ENCODE assay signal across 1 cellular context in genomic region chr6:11711644-11711993, GRCh38.
TF ChIP-seq lines count a peak whose summit lies in the region.

No MANE protein-coding gene starts in this region.

TF ChIP-seq in GM12878, 131 proteins besides CTCF, POLR2A, EP300 and RAD21 (continued from another document and continues in another):
- TF ChIP-seq, protein P1, sequence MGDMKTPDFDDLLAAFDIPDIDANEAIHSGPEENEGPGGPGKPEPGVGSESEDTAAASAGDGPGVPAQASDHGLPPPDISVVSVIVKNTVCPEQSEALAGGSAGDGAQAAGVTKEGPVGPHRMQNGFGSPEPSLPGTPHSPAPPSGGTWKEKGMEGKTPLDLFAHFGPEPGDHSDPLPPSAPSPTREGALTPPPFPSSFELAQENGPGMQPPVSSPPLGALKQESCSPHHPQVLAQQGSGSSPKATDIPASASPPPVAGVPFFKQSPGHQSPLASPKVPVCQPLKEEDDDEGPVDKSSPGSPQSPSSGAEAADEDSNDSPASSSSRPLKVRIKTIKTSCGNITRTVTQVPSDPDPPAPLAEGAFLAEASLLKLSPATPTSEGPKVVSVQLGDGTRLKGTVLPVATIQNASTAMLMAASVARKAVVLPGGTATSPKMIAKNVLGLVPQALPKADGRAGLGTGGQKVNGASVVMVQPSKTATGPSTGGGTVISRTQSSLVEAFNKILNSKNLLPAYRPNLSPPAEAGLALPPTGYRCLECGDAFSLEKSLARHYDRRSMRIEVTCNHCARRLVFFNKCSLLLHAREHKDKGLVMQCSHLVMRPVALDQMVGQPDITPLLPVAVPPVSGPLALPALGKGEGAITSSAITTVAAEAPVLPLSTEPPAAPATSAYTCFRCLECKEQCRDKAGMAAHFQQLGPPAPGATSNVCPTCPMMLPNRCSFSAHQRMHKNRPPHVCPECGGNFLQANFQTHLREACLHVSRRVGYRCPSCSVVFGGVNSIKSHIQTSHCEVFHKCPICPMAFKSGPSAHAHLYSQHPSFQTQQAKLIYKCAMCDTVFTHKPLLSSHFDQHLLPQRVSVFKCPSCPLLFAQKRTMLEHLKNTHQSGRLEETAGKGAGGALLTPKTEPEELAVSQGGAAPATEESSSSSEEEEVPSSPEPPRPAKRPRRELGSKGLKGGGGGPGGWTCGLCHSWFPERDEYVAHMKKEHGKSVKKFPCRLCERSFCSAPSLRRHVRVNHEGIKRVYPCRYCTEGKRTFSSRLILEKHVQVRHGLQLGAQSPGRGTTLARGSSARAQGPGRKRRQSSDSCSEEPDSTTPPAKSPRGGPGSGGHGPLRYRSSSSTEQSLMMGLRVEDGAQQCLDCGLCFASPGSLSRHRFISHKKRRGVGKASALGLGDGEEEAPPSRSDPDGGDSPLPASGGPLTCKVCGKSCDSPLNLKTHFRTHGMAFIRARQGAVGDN (IDR thresholded peaks at IDR 0.05): peak; percentile 94
- TF ChIP-seq, protein P2, sequence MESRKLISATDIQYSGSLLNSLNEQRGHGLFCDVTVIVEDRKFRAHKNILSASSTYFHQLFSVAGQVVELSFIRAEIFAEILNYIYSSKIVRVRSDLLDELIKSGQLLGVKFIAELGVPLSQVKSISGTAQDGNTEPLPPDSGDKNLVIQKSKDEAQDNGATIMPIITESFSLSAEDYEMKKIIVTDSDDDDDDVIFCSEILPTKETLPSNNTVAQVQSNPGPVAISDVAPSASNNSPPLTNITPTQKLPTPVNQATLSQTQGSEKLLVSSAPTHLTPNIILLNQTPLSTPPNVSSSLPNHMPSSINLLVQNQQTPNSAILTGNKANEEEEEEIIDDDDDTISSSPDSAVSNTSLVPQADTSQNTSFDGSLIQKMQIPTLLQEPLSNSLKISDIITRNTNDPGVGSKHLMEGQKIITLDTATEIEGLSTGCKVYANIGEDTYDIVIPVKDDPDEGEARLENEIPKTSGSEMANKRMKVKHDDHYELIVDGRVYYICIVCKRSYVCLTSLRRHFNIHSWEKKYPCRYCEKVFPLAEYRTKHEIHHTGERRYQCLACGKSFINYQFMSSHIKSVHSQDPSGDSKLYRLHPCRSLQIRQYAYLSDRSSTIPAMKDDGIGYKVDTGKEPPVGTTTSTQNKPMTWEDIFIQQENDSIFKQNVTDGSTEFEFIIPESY (IDR thresholded peaks at IDR 0.05): no peak
- TF ChIP-seq TCF12 (IDR thresholded peaks at IDR 0.05; ENCODE audit: low read depth, low read length): peak; percentile 70
- TF ChIP-seq FOXM1 (IDR thresholded peaks at IDR 0.05; ENCODE audit: low read depth, low read length): peak; percentile 91
- TF ChIP-seq CHD1 (IDR thresholded peaks at IDR 0.05; ENCODE audit: low read depth, low read length): no peak
- TF ChIP-seq, protein P3, sequence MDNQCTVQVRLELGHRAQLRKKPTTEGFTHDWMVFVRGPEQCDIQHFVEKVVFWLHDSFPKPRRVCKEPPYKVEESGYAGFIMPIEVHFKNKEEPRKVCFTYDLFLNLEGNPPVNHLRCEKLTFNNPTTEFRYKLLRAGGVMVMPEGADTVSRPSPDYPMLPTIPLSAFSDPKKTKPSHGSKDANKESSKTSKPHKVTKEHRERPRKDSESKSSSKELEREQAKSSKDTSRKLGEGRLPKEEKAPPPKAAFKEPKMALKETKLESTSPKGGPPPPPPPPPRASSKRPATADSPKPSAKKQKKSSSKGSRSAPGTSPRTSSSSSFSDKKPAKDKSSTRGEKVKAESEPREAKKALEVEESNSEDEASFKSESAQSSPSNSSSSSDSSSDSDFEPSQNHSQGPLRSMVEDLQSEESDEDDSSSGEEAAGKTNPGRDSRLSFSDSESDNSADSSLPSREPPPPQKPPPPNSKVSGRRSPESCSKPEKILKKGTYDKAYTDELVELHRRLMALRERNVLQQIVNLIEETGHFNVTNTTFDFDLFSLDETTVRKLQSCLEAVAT (IDR thresholded peaks at IDR 0.05): no peak
- TF ChIP-seq CBFB (IDR thresholded peaks at IDR 0.05; ENCODE audit: low read depth): no peak
- TF ChIP-seq CEBPB (IDR thresholded peaks at IDR 0.05; ENCODE audit: borderline replicate concordance in 1 of 2, low read depth in 2 of 2, low read length in 2 of 2): no peak
- TF ChIP-seq, protein P4, sequence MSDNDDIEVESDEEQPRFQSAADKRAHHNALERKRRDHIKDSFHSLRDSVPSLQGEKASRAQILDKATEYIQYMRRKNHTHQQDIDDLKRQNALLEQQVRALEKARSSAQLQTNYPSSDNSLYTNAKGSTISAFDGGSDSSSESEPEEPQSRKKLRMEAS (IDR thresholded peaks at IDR 0.05; ENCODE audit: low read depth, low read length): peak; percentile 70
- TF ChIP-seq NFXL1 (IDR thresholded peaks at IDR 0.05; ENCODE audit: borderline replicate concordance): no peak
- no peak for TF ChIP-seq HSF1 (IDR thresholded peaks at IDR 0.05; ENCODE audit: low read depth, low read length)
- no peak for TF ChIP-seq HCFC1 (IDR thresholded peaks at IDR 0.05; ENCODE audit: low read length)
- TF ChIP-seq CBX3 (IDR thresholded peaks at IDR 0.05; ENCODE audit: borderline replicate concordance, low read depth): no peak
- TF ChIP-seq RFX5 (IDR thresholded peaks at IDR 0.05; ENCODE audit: low read depth, low read length): no peak
- TF ChIP-seq ZBTB40 (IDR thresholded peaks at IDR 0.05; ENCODE audit: borderline replicate concordance): no peak
- TF ChIP-seq LARP7 (IDR thresholded peaks at IDR 0.05): no peak
- TF ChIP-seq NRF1 (conservative IDR thresholded peaks at IDR 0.05; ENCODE audit: low read depth, low read length): no peak
- no peak for TF ChIP-seq YBX1 (IDR thresholded peaks at IDR 0.05)
- peak; percentile 48 for TF ChIP-seq SKIL (IDR thresholded peaks at IDR 0.05; ENCODE audit: low read depth, poor library complexity, severe bottlenecking)
- no peak for TF ChIP-seq SMC3 (IDR thresholded peaks at IDR 0.05; ENCODE audit: borderline replicate concordance, low read length)
- peak; percentile 94 for TF ChIP-seq NFIC (IDR thresholded peaks at IDR 0.05; ENCODE audit: low read depth, low read length)
- no peak for TF ChIP-seq WRNIP1 (IDR thresholded peaks at IDR 0.05; ENCODE audit: borderline replicate concordance, low read depth, low read length)
- no peak for TF ChIP-seq HDAC2 (IDR thresholded peaks at IDR 0.05)
- TF ChIP-seq, protein P5, sequence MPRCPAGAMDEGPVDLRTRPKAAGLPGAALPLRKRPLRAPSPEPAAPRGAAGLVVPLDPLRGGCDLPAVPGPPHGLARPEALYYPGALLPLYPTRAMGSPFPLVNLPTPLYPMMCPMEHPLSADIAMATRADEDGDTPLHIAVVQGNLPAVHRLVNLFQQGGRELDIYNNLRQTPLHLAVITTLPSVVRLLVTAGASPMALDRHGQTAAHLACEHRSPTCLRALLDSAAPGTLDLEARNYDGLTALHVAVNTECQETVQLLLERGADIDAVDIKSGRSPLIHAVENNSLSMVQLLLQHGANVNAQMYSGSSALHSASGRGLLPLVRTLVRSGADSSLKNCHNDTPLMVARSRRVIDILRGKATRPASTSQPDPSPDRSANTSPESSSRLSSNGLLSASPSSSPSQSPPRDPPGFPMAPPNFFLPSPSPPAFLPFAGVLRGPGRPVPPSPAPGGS (IDR thresholded peaks at IDR 0.05; ENCODE audit: borderline replicate concordance, insufficient read depth, low read depth, low read length, poor library complexity, severe bottlenecking): peak; percentile 89
- TF ChIP-seq ZNF592 (IDR thresholded peaks at IDR 0.05): no peak
- peak; percentile 73 for TF ChIP-seq MTA2 (IDR thresholded peaks at IDR 0.05; ENCODE audit: low read depth)
- no peak for TF ChIP-seq RCOR1 (conservative IDR thresholded peaks at IDR 0.05; ENCODE audit: low read depth, low read length)
- TF ChIP-seq, protein P6, sequence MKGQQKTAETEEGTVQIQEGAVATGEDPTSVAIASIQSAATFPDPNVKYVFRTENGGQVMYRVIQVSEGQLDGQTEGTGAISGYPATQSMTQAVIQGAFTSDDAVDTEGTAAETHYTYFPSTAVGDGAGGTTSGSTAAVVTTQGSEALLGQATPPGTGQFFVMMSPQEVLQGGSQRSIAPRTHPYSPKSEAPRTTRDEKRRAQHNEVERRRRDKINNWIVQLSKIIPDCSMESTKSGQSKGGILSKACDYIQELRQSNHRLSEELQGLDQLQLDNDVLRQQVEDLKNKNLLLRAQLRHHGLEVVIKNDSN (IDR thresholded peaks at IDR 0.05; ENCODE audit: borderline replicate concordance, extremely low read length, insufficient read depth, low read depth, low read length): peak; percentile 13
- TF ChIP-seq NR2F1 (conservative IDR thresholded peaks at IDR 0.05): no peak
- no peak for TF ChIP-seq TCF7 (IDR thresholded peaks at IDR 0.05; ENCODE audit: borderline replicate concordance)
- no peak for TF ChIP-seq ZZZ3 (IDR thresholded peaks at IDR 0.05; ENCODE audit: control insufficient read depth, insufficient read length, low read depth)
- TF ChIP-seq NBN (IDR thresholded peaks at IDR 0.05): peak; percentile 78; the same call in 1 of the 2 replicates
- TF ChIP-seq DPF2 (IDR thresholded peaks at IDR 0.05): peak; percentile 74; the same call in 1 of the 2 replicates
- TF ChIP-seq SRF (IDR thresholded peaks at IDR 0.05; ENCODE audit: low read depth in 2 of 2, low read length in 2 of 2): 0 out of 4 replicates have a peak, but pooled peaks of 1 of the 2 experiments have one; percentile 49
- TF ChIP-seq ZBED1 (IDR thresholded peaks at IDR 0.05; ENCODE audit: borderline replicate concordance): peak; percentile 91
- TF ChIP-seq POLR2AphosphoS2 (IDR thresholded peaks at IDR 0.05; ENCODE audit: low read depth, low read length): no peak
- no peak for TF ChIP-seq SIN3A (IDR thresholded peaks at IDR 0.05; ENCODE audit: low read depth, low read length)
